Comparison of ENCODE assay signal across 31 cellular contexts in the genomic region with DNA sequence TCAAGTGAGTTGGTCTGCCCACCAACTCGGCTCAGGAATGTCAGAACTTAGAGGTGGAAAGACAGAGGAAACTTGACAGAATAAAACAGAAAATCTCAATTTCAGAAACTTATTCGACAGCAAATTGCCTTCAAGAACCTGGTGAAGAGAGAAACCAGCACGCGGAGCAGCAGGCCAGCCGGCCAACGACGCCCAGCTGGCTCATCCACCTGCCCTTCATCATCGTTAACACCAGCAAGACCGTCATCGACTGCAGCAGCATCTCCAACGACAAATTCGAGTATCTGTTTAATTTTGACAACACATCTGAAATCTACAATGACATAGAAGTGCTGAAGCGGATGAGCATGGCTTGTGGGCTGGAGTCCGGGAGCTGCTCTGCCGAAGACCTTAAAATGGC.
"Had no signal": no experiment of that assay in that cellular context is flagged by ENCODE, and none has a peak within 500 bp of the region (broad histone marks: within the 10 kb centered on the region; RNA-seq: fewer than 3 reads in every experiment).

No MANE protein-coding gene starts in this region.

- H3K4me3 ChIP-seq: adrenal gland, ascending aorta, body of pancreas, breast epithelium, cardiac muscle cell had no signal

- DNase-seq: activated effector memory CD4-positive, alpha-beta T cell treated with anti-CD3 and anti-CD28 coated beads, Interleukin-2, amount 50 U/mL, for 16 hours; activated effector memory CD4-positive, alpha-beta T cell treated with Interleukin-2 at 50 U/mL for 16 hours; activated gamma-delta T cell; activated gamma-delta T cell treated with Interleukin-2 at 50 U/mL for 16 hours; activated naive CD4-positive, alpha-beta T cell; activated naive CD4-positive, alpha-beta T cell treated with anti-CD3 and anti-CD28 coated beads for 36 hours; activated naive CD4-positive, alpha-beta T cell treated with anti-CD3 and anti-CD28 coated beads, Interleukin-2, amount 10 ng/mL, durations not matched to agents 7 days and 5 days; activated naive CD4-positive, alpha-beta T cell treated with anti-CD3 and anti-CD28 coated beads, Interleukin-2, amount 50 U/mL, for 16 hours; activated naive CD4-positive, alpha-beta T cell treated with Interleukin-2 at 50 U/mL for 16 hours; activated naive CD8-positive, alpha-beta T cell treated with anti-CD3 and anti-CD28 coated beads for 36 hours; activated naive CD8-positive, alpha-beta T cell treated with anti-CD3 and anti-CD28 coated beads, Interleukin-2, amount 10 ng/mL, durations not matched to agents 7 days and 5 days; activated naive CD8-positive, alpha-beta T cell treated with anti-CD3 and anti-CD28 coated beads, Interleukin-2, amount 50 U/mL, for 24 hours; activated T-cell treated with anti-CD3 and anti-CD28 coated beads, Interleukin-2, amount 50 U/mL, for 1 hour; activated T-cell treated with anti-CD3 and anti-CD28 coated beads, Interleukin-2, amount 50 U/mL, for 24 hours; activated T-cell treated with anti-CD3 and anti-CD28 coated beads, Interleukin-2, amount 50 U/mL, for 4 hours; activated T-cell treated with anti-CD3 and anti-CD28 coated beads, Interleukin-2, amount 50 U/mL, for 48 hours; activated T-cell treated with anti-CD3 and anti-CD28 coated beads, Interleukin-2, amount 50 U/mL, for 72 hours; adrenal gland; amniotic stem cell; amygdala; anterior cingulate cortex; aorta; body of pancreas; brain microvascular endothelial cell; caudate nucleus; central memory CD4-positive, alpha-beta T cell; cerebellar nuclear complex had no signal

- H3K36me3 ChIP-seq: adrenal gland, ascending aorta, brain microvascular endothelial cell, breast epithelium, cardiac muscle cell had no signal

- FAIRE-seq: astrocyte had no signal

- H3K27ac ChIP-seq: adrenal gland, ascending aorta, body of pancreas, brain microvascular endothelial cell, breast epithelium, cardiac muscle cell had no signal

- H3K27me3 ChIP-seq: ascending aorta, brain microvascular endothelial cell, cardiac muscle cell had no signal

- H3K4me1 ChIP-seq: adrenal gland, ascending aorta, body of pancreas, breast epithelium had no signal
